ENCODE assay signal across 30 cellular contexts in the genomic region with DNA sequence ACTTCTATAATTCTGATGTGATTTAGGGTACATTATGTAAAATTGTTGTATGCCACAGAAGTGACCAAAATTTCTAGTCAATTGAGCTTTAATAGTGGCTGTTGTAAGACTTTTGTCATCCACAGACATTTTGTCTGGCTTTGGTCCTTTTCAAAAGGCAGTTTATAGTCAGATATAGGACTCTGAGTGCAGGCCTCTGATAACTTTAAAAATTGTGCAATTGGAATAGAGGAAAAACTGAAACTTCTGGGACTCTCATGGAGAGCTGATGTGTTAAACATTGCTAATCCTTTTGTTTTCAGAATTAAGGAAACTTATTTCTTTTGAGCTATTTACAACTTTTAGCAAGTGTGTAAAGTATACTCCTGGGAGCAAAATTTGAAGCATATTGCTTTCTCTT.
"Had no signal": no experiment of that assay in that cellular context is flagged by ENCODE, and none has a peak within 500 bp of the region (broad histone marks: within the 10 kb centered on the region; RNA-seq: fewer than 3 reads in every experiment).

No MANE protein-coding gene starts in this region.

- H3K27ac ChIP-seq: dorsolateral prefrontal cortex, esophagus muscularis mucosa, neutrophil, parathyroid adenoma, right lobe of liver, thyroid gland had no signal

- H2AFZ ChIP-seq: parathyroid adenoma had no signal

- H3K27me3 Mint-ChIP-seq: memory B cell; progenitor cell of endocrine pancreas; stimulated activated naive CD8-positive, alpha-beta T cell treated with anti-CD3 and anti-CD28 coated beads, Interleukin-15, amount 100 ng/mL, for 72 hours had no signal

- H3K36me3 Mint-ChIP-seq: immature natural killer cell, memory B cell, mesothelial cell of epicardium, naive B cell, type B pancreatic cell had no signal

- H3K9me3 ChIP-seq: esophagus muscularis mucosa, heart right ventricle, mucosa of descending colon, neutrophil, right lobe of liver, thyroid gland had no signal

- H3K4me1 ChIP-seq: parathyroid adenoma, right lobe of liver had no signal

- H3K27ac Mint-ChIP-seq: endodermal cell; memory B cell; mesothelial cell of epicardium; naive B cell; progenitor cell of endocrine pancreas; stimulated activated naive CD8-positive, alpha-beta T cell treated with anti-CD3 and anti-CD28 coated beads, Interleukin-15, amount 100 ng/mL, for 72 hours; type B pancreatic cell had no signal

- H3K9me3 Mint-ChIP-seq: immature natural killer cell; memory B cell; stimulated activated naive CD8-positive, alpha-beta T cell treated with anti-CD3 and anti-CD28 coated beads, Interleukin-15, amount 100 ng/mL, for 72 hours; type B pancreatic cell had no signal

- H3K36me3 ChIP-seq: esophagus muscularis mucosa, heart right ventricle, neutrophil, right lobe of liver, thyroid gland had no signal

- ATAC-seq: heart right ventricle; mucosa of descending colon; right lobe of liver; stimulated activated naive CD8-positive, alpha-beta T cell treated with anti-CD3 and anti-CD28 coated beads, Interleukin-15, amount 100 ng/mL, for 72 hours had no signal

- H3K4me3 Mint-ChIP-seq: endodermal cell; memory B cell; mesothelial cell of epicardium; naive B cell; stimulated activated naive CD8-positive, alpha-beta T cell treated with anti-CD3 and anti-CD28 coated beads, Interleukin-15, amount 100 ng/mL, for 72 hours; type B pancreatic cell had no signal

- H3K4me1 Mint-ChIP-seq: memory B cell had no signal

- H3K27me3 ChIP-seq: dorsolateral prefrontal cortex, esophagus muscularis mucosa, heart right ventricle, right lobe of liver, thyroid gland had no signal

- H3K4me3 ChIP-seq: dorsolateral prefrontal cortex, esophagus muscularis mucosa, heart right ventricle, lung, mucosa of descending colon, right lobe of liver, thyroid gland had no signal

- DNase-seq: central memory CD4-positive, alpha-beta T cell; dorsolateral prefrontal cortex; effector CD4-positive, alpha-beta T cell; endodermal cell; foreskin melanocyte; glutamatergic neuron; heart right ventricle; hypothalamus; immature natural killer cell; islet precursor cell; kidney glomerular epithelial cell; mucosa of descending colon; naive B cell; right lobe of liver; small intestine; stimulated activated CD4-positive, alpha-beta T cell treated with anti-CD3 and anti-CD28 coated beads, Interleukin-12 subunit alpha, Interleukin-12 subunit beta, amount 100 ng/mL, for 4 hours; stimulated activated CD4-positive, alpha-beta T cell treated with anti-CD3 and anti-CD28 coated beads, Interleukin-1b, Interleukin-23, amount 100 ng/mL, for 48 hours; stimulated activated CD4-positive, alpha-beta T cell treated with anti-CD3 and anti-CD28 coated beads, Interleukin-4, amount 100 ng/mL, for 1 hour; stimulated activated CD8-positive, alpha-beta memory T cell treated with anti-CD3 and anti-CD28 coated beads, Interleukin-4, amount 100 ng/mL, for 48 hours; stimulated activated naive CD4-positive, alpha-beta T cell; stimulated activated naive CD8-positive, alpha-beta T cell treated with anti-CD3 and anti-CD28 coated beads, Interleukin-15, amount 100 ng/mL, for 72 hours; thyroid gland had no signal

- H3K79me2 ChIP-seq: parathyroid adenoma had no signal
